22 cellular contexts compared by ENCODE assay signal in genomic region chr2:119478188-119479065, GRCh38. TPM values are rescaled to one million over a fixed set of nuclear protein-coding genes. Genes with fewer than 3 reads are reported as not detected.
A peak's percentile ranks its signal among the peaks of the same experiment; 100 is the strongest.
DNase-seq lines count a peak whose midpoint lies in the region; ATAC-seq, FAIRE-seq and TF ChIP-seq lines count a peak whose summit lies in the region.
"Had no signal": no experiment of that assay in that cellular context is flagged by ENCODE, and none has a peak within 500 bp of the region (broad histone marks: within the 10 kb centered on the region; RNA-seq: fewer than 3 reads in every experiment).

No MANE protein-coding gene starts in this region.

- H3K27me3 ChIP-seq in RWPE2 (ENCODE audit: insufficient read depth, poor library complexity, severe bottlenecking) (no peaks in the 10 kb centered on the region), endocrine pancreas (ENCODE audit: control insufficient read depth, insufficient read depth, low read length) (no peaks in the 10 kb centered on the region), osteoblast (ENCODE audit: insufficient read depth, low read length) (peaks cover 11% of the 10 kb centered on the region)
- no peaks in the 10 kb centered on the region for H3K27me3 ChIP-seq in CD4-positive, alpha-beta memory T cell (ENCODE audit: insufficient read depth, low read length)
- H3K27me3 ChIP-seq: BE2C, MG63 had no signal

- POLR2A ChIA-PET in CD4-positive, alpha-beta memory T cell (lab: Charles Lee; ENCODE audit: partially characterized antibody) = no interaction called here

- H3K9ac ChIP-seq in endocrine pancreas (ENCODE audit: control insufficient read depth, insufficient read depth, low read length) = no peak overlapping the region
- H3K9ac ChIP-seq: GM23248 had no signal

- H3K27ac Mint-ChIP-seq in CD4-positive, alpha-beta memory T cell = no peak overlapping the region
- H3K27ac Mint-ChIP-seq: HFFc6 had no signal

- TF ChIP-seq CTCF in RWPE2 (IDR thresholded peaks at IDR 0.05; ENCODE audit: poor library complexity, severe bottlenecking) (no peak), osteoblast (IDR thresholded peaks at IDR 0.05; ENCODE audit: extremely low read depth, low read depth, low read length) (no peak)

- H3K36me3 ChIP-seq in RWPE2 (ENCODE audit: low read depth) = no peaks in the 10 kb centered on the region
- no peaks in the 10 kb centered on the region for H3K36me3 ChIP-seq in endocrine pancreas (ENCODE audit: control insufficient read depth, insufficient read depth, low read length)
- H3K36me3 ChIP-seq in osteoblast (ENCODE audit: insufficient read depth, low read length) = no peaks in the 10 kb centered on the region
- H3K36me3 ChIP-seq in CD4-positive, alpha-beta memory T cell (ENCODE audit: insufficient read depth, low read length) = no peaks in the 10 kb centered on the region
- H3K36me3 ChIP-seq: BE2C, MG63 had no signal

- H3K4me3 ChIP-seq in RWPE2 (ENCODE audit: severe bottlenecking) = no peak overlapping the region
- peak overlapping the region; percentile 5 for H3K4me3 ChIP-seq in endocrine pancreas (ENCODE audit: control insufficient read depth, insufficient read depth, low read length)
- no peak overlapping the region for H3K4me3 ChIP-seq in osteoblast (ENCODE audit: insufficient read depth, low read length)
- H3K4me3 ChIP-seq in CD4-positive, alpha-beta memory T cell (ENCODE audit: low read length in 2 of 2) = no peak overlapping the region
- H3K4me3 ChIP-seq: GM23248, MG63 had no signal

- CTCF ChIA-PET in CD4-positive, alpha-beta memory T cell (lab: Charles Lee; ENCODE audit: partially characterized antibody) = interaction anchor here (1.4 to 2.9 kb wide), 2 partner anchors 14 to 596 kb away, joined by 6 to 8 read pairs; no protein-coding TSS in a partner anchor

- H3K27me3 Mint-ChIP-seq in CD4-positive, alpha-beta memory T cell = peaks cover 4 to 8% of the 10 kb centered on the region in 2 donors

- H3K4me1 ChIP-seq in RWPE2 (ENCODE audit: insufficient read depth, poor library complexity, severe bottlenecking) = no peaks in the 10 kb centered on the region
- no peaks in the 10 kb centered on the region for H3K4me1 ChIP-seq in endocrine pancreas (ENCODE audit: control insufficient read depth, insufficient read depth, low read length)
- no peaks in the 10 kb centered on the region for H3K4me1 ChIP-seq in osteoblast (ENCODE audit: insufficient read depth, low read length)
- H3K4me1 ChIP-seq in CD4-positive, alpha-beta memory T cell (ENCODE audit: insufficient read depth, low read length) = no peaks in the 10 kb centered on the region

- no peaks in the 10 kb centered on the region for H3K4me1 Mint-ChIP-seq in CD4-positive, alpha-beta memory T cell
- H3K4me1 Mint-ChIP-seq: CD8-positive, alpha-beta memory T cell had no signal

- DNase-seq in RWPE2 (ENCODE audit: low spot score) (peak; percentile 25), osteoblast (ENCODE audit: insufficient read length, low spot score, missing footprints) (peak; percentile 48), urothelium cell line (ENCODE audit: low spot score) (no peak), NCI-H510A treated with DMSO at 0.1 percent for 48 hours (lab: John Stamatoyannopoulos, UW) (no peak)
- no peak for DNase-seq in CD4-positive, alpha-beta memory T cell
- DNase-seq: BE2C; CD8-positive, alpha-beta memory T cell; DND-41; GDM1; GM23248; HFFc6; MG63; NCI-H1092 treated with DMSO at 0.1 percent for 48 hours; NCI-H1694; NCI-H345; NCI-H82; SIG-M5 had no signal

- H3K9me3 ChIP-seq in RWPE2 (ENCODE audit: severe bottlenecking) = no peaks in the 10 kb centered on the region
- no peaks in the 10 kb centered on the region for H3K9me3 ChIP-seq in endocrine pancreas (ENCODE audit: control insufficient read depth, low read length)
- H3K9me3 ChIP-seq in osteoblast (ENCODE audit: low read depth, low read length) = no peaks in the 10 kb centered on the region
- no peaks in the 10 kb centered on the region for H3K9me3 ChIP-seq in CD4-positive, alpha-beta memory T cell (ENCODE audit: control insufficient read depth in 1 of 2, low read length in 2 of 2)
- H3K9me3 ChIP-seq: BE2C, MG63 had no signal

- H2AFZ ChIP-seq in osteoblast (ENCODE audit: low read length) = no peak overlapping the region
- H2AFZ ChIP-seq: GM23248 had no signal

- H4K20me1 ChIP-seq in osteoblast (ENCODE audit: insufficient read depth, low read length) = no peaks in the 10 kb centered on the region

- no peaks in the 10 kb centered on the region for H3K36me3 Mint-ChIP-seq in CD4-positive, alpha-beta memory T cell
- H3K36me3 Mint-ChIP-seq: CD8-positive, alpha-beta memory T cell had no signal

- no peak overlapping the region for H3K27ac ChIP-seq in RWPE2 (ENCODE audit: poor library complexity, severe bottlenecking)
- H3K27ac ChIP-seq in osteoblast (ENCODE audit: low read depth, low read length) = no peak overlapping the region
- H3K27ac ChIP-seq in CD4-positive, alpha-beta memory T cell (ENCODE audit: low read depth, low read length) = no peak overlapping the region
- H3K27ac ChIP-seq: GM23248 had no signal

- no peak for ATAC-seq in RWPE2 (ENCODE audit: low read depth)
- no peak for ATAC-seq in HG03135 (IDR thresholded peaks at IDR 0.05; ENCODE audit: unreplicated experiment)
- ATAC-seq: HepG2 had no signal

- no peak overlapping the region for H3K4me3 Mint-ChIP-seq in CD4-positive, alpha-beta memory T cell
- H3K4me3 Mint-ChIP-seq: CD8-positive, alpha-beta memory T cell; HFFc6 had no signal

- no peaks in the 10 kb centered on the region for H3K9me3 Mint-ChIP-seq in CD4-positive, alpha-beta memory T cell
- H3K9me3 Mint-ChIP-seq: CD8-positive, alpha-beta memory T cell; HFFc6 had no signal

- H3K4me2 ChIP-seq in osteoblast (ENCODE audit: insufficient read depth, low read length) = no peak overlapping the region

- no peaks in the 10 kb centered on the region for H3K79me2 ChIP-seq in osteoblast (ENCODE audit: insufficient read depth, low read length)

- FAIRE-seq in urothelium cell line (lab: Jason Lieb, UNC) = peak; percentile 82
- FAIRE-seq: GM12892, HepG2 had no signal

- intact Hi-C loops in CD4-positive, alpha-beta memory T cell (cut with micrococcal nuclease) = loop anchor here (5.0 kb wide), 2 partner anchors 71 to 1256 kb away; no protein-coding TSS in a partner anchor

RNA-seq across cellular contexts. Expression of gene SCTR, which starts 45.9 kb away (rescaled TPM):
- total RNA-seq in osteoblast = not detected in 2 replicates
- not detected for total RNA-seq in CD4-positive, alpha-beta memory T cell
- polyA plus RNA-seq in CD4-positive, alpha-beta memory T cell = not detected
- total RNA-seq: CD8-positive, alpha-beta memory T cell; GM23248; HepG2; HFFc6 had no signal
- polyA plus RNA-seq: AG04450; CD8-positive, alpha-beta memory T cell; GM23248; HepG2 had no signal

RNA-seq across cellular contexts. Expression of gene TMEM37, which starts 46.8 kb away (rescaled TPM):
- total RNA-seq in osteoblast = 1.1 and 1.2 TPM in 2 replicates
- total RNA-seq in CD4-positive, alpha-beta memory T cell = under 1 TPM in 1 of 2 experiments, not detected in 1; 0.44 TPM
- not detected for polyA plus RNA-seq in CD4-positive, alpha-beta memory T cell
- total RNA-seq: CD8-positive, alpha-beta memory T cell; GM23248; HFFc6 had no signal
- polyA plus RNA-seq: CD8-positive, alpha-beta memory T cell had no signal

Comparison
In these comparisons a context has a peak if more than half of its experiments do, and no peak if none do; other contexts are left out.
1. DNase-seq: peak in RWPE2 (single experiment) and osteoblast (single experiment); none in urothelium cell line (single experiment), CD4-positive, alpha-beta memory T cell (0 of 5) and NCI-H510A treated with DMSO at 0.1 percent for 48 hours (single experiment).